In the genomic region with DNA sequence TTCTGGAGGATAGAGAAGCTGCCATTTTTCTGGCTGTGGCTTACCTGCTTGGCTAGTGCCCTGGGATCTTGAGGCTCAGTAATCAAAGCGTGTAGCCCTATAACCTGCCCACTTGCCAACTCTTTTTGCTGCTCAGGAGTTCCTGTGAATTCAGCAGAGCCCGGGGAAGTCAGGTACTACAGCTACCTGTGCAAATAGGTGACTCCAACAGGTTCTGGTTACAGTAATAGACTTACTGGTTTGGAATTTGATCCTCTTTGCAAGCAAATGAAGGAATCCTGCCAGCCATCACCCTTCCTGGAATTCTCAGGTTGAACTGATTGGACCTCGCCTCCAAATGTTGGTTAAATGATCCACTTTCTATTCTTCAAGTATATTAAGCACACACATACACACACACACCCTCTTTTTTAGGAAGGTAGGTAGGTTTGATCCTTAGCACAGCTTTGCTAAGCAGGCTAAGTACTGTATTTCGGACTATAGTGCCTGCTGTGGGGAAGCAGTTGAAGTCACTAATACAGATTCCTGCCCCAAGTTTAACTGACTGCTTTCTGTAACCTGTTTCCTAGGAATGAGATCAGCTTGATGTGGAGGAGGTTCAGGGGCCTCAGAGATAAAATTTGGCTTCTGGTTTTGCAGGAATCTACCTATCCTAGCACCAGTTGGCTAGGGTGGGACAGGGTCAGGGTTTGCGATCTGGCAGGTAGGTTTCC, we compare ENCODE assay signal across 14 cellular contexts. TPM values are rescaled to one million over a fixed set of nuclear protein-coding genes. Genes with fewer than 3 reads are reported as not detected.
DNase-seq lines count a peak whose midpoint lies in the region; ATAC-seq, FAIRE-seq and TF ChIP-seq lines count a peak whose summit lies in the region.
"Had no signal": no experiment of that assay in that cellular context is flagged by ENCODE, and none has a peak within 500 bp of the region (broad histone marks: within the 10 kb centered on the region; RNA-seq: fewer than 3 reads in every experiment).

No MANE protein-coding gene starts in this region.

- peak overlapping the region; percentile 35 for H3K27ac Mint-ChIP-seq in activated CD8-positive, alpha-beta memory T cell treated with anti-CD3 and anti-CD28 coated beads, Interleukin-2, amount 10 ng/mL, durations not matched to agents 7 days and 5 days
- H3K27ac Mint-ChIP-seq in astrocyte (ENCODE audit: unreplicated experiment): no peak overlapping the region
- H3K27ac Mint-ChIP-seq in progenitor cell of endocrine pancreas: no peak overlapping the region

- DNase-seq in activated CD8-positive, alpha-beta memory T cell treated with anti-CD3 and anti-CD28 coated beads, Interleukin-2, amount 10 ng/mL, durations not matched to agents 7 days and 5 days: no peak
- DNase-seq in activated CD8-positive, alpha-beta memory T cell treated with anti-CD3 and anti-CD28 coated beads, Interleukin-2, amount 50 U/mL, for 4 hours: no peak
- peak; percentile 33 for DNase-seq in NCI-H2196 treated with DMSO at 0.1 percent for 48 hours (lab: John Stamatoyannopoulos, UW; ENCODE audit: unreplicated experiment)
- no peak for DNase-seq in astrocyte (ENCODE audit: low read depth)
- DNase-seq in progenitor cell of endocrine pancreas (ENCODE audit: low spot score, unreplicated experiment): no peak
- no peak for DNase-seq in NCI-H82 (lab: John Stamatoyannopoulos, UW)
- no peak for DNase-seq in iPS-NIHi7 (ENCODE audit: extremely low spot score)
- DNase-seq: activated CD8-positive, alpha-beta memory T cell treated with anti-CD3 and anti-CD28 coated beads for 24 hours; colonic mucosa; NCI-H187 treated with DMSO at 0.1 percent for 48 hours; posterior cingulate gyrus; upper lobe of right lung had no signal

- peaks cover 7% of the 10 kb centered on the region for H4K20me1 ChIP-seq in astrocyte (ENCODE audit: insufficient read depth, low read length)

- H3K4me3 Mint-ChIP-seq in activated CD8-positive, alpha-beta memory T cell treated with anti-CD3 and anti-CD28 coated beads, Interleukin-2, amount 10 ng/mL, durations not matched to agents 7 days and 5 days: peak overlapping the region; percentile 90
- H3K4me3 Mint-ChIP-seq in astrocyte (ENCODE audit: unreplicated experiment) (no peak overlapping the region), progenitor cell of endocrine pancreas (ENCODE audit: low read depth) (peak overlapping the region; percentile 88)

- no peak for ATAC-seq in activated CD8-positive, alpha-beta memory T cell treated with anti-CD3 and anti-CD28 coated beads, Interleukin-2, amount 10 ng/mL, durations not matched to agents 7 days and 5 days
- no peak for ATAC-seq in HG03095 (IDR thresholded peaks at IDR 0.05; ENCODE audit: unreplicated experiment)
- ATAC-seq: upper lobe of right lung had no signal

- H3K36me3 ChIP-seq in astrocyte (ENCODE audit: insufficient read depth, low read length): no peaks in the 10 kb centered on the region
- H3K36me3 ChIP-seq: adrenal gland, colonic mucosa, upper lobe of right lung had no signal

- H3K27me3 Mint-ChIP-seq in activated CD8-positive, alpha-beta memory T cell treated with anti-CD3 and anti-CD28 coated beads, Interleukin-2, amount 10 ng/mL, durations not matched to agents 7 days and 5 days: no peaks in the 10 kb centered on the region
- H3K27me3 Mint-ChIP-seq in astrocyte (ENCODE audit: low read depth, unreplicated experiment) (no peaks in the 10 kb centered on the region), progenitor cell of endocrine pancreas (no peaks in the 10 kb centered on the region)

- no peak overlapping the region for H3K27ac ChIP-seq in astrocyte (ENCODE audit: low read depth, low read length)
- H3K27ac ChIP-seq: colonic mucosa, upper lobe of right lung had no signal

- H3K79me2 ChIP-seq in astrocyte (ENCODE audit: insufficient read depth, low read length): peaks cover 22% of the 10 kb centered on the region

- H3K4me2 ChIP-seq in astrocyte (ENCODE audit: low read length): no peak overlapping the region

- H3K4me1 Mint-ChIP-seq in activated CD8-positive, alpha-beta memory T cell treated with anti-CD3 and anti-CD28 coated beads, Interleukin-2, amount 10 ng/mL, durations not matched to agents 7 days and 5 days: peaks cover 24% of the 10 kb centered on the region
- H3K4me1 Mint-ChIP-seq in astrocyte (ENCODE audit: low read depth, unreplicated experiment) (peaks cover 7% of the 10 kb centered on the region), progenitor cell of endocrine pancreas (ENCODE audit: low read depth) (peaks cover 10% of the 10 kb centered on the region)

- H3K9me3 ChIP-seq in astrocyte (ENCODE audit: insufficient read depth, low read depth, low read length): no peaks in the 10 kb centered on the region
- H3K9me3 ChIP-seq: adrenal gland, colonic mucosa, upper lobe of right lung had no signal

- no peak overlapping the region for H3K4me3 ChIP-seq in astrocyte (ENCODE audit: insufficient read depth, low read depth, low read length)
- H3K4me3 ChIP-seq: adrenal gland, colonic mucosa, upper lobe of right lung had no signal

- H3K36me3 Mint-ChIP-seq in activated CD8-positive, alpha-beta memory T cell treated with anti-CD3 and anti-CD28 coated beads, Interleukin-2, amount 10 ng/mL, durations not matched to agents 7 days and 5 days: peaks cover 1% of the 10 kb centered on the region
- H3K36me3 Mint-ChIP-seq in astrocyte (ENCODE audit: low read depth, unreplicated experiment) (no peaks in the 10 kb centered on the region), progenitor cell of endocrine pancreas (ENCODE audit: insufficient read depth) (peaks cover 2% of the 10 kb centered on the region)

- peak overlapping the region; percentile 40 for H3K9ac ChIP-seq in astrocyte (ENCODE audit: low read length)

- TF ChIP-seq CTCF in astrocyte (IDR thresholded peaks at IDR 0.05; ENCODE audit: insufficient read depth, low read depth, low read length) (no peak), progenitor cell of endocrine pancreas (IDR thresholded peaks at IDR 0.05; ENCODE audit: unreplicated experiment) (no peak)

- H3K9me3 Mint-ChIP-seq in activated CD8-positive, alpha-beta memory T cell treated with anti-CD3 and anti-CD28 coated beads, Interleukin-2, amount 10 ng/mL, durations not matched to agents 7 days and 5 days (ENCODE audit: low read depth): no peaks in the 10 kb centered on the region
- H3K9me3 Mint-ChIP-seq in astrocyte (ENCODE audit: unreplicated experiment) (no peaks in the 10 kb centered on the region), progenitor cell of endocrine pancreas (ENCODE audit: low read depth) (no peaks in the 10 kb centered on the region)

- CTCF ChIA-PET in activated CD8-positive, alpha-beta memory T cell treated with anti-CD3 and anti-CD28 coated beads, Interleukin-2, amount 10 ng/mL, durations not matched to agents 7 days and 5 days (lab: Charles Lee): interaction anchor here (0.7 to 5.4 kb wide), 10 partner anchors 10 to 971 kb away, joined by 3 to 38 read pairs (median 4); a partner anchor contains a TSS

- peaks cover 12% of the 10 kb centered on the region for H3K4me1 ChIP-seq in astrocyte (ENCODE audit: insufficient read depth, low read length)

- H3K27me3 ChIP-seq in astrocyte (ENCODE audit: insufficient read depth, low read length): no peaks in the 10 kb centered on the region
- H3K27me3 ChIP-seq: adrenal gland, colonic mucosa, upper lobe of right lung had no signal

- no peak for FAIRE-seq in astrocyte (lab: Jason Lieb, UNC)

- H2AFZ ChIP-seq in astrocyte (ENCODE audit: low read depth, low read length): no peak overlapping the region

RNA-seq across cellular contexts. Expression of a gene that starts 2.3 kb away (rescaled TPM):
- total RNA-seq in activated CD8-positive, alpha-beta memory T cell treated with anti-CD3 and anti-CD28 coated beads, Interleukin-2, amount 10 ng/mL, durations not matched to agents 7 days and 5 days: 10 to 100 TPM; 36.3 to 36.7 TPM
- total RNA-seq in astrocyte: 7.3 and 7.5 TPM in 2 replicates
- 16.5 and 18.0 TPM in 2 replicates for total RNA-seq in progenitor cell of endocrine pancreas

RNA-seq across cellular contexts. Expression of a gene that starts 30.3 kb away (rescaled TPM):
- under 1 TPM; 0.61 to 0.94 TPM for total RNA-seq in activated CD8-positive, alpha-beta memory T cell treated with anti-CD3 and anti-CD28 coated beads, Interleukin-2, amount 10 ng/mL, durations not matched to agents 7 days and 5 days
- total RNA-seq in astrocyte (18.7 and 23.1 TPM in 2 replicates), progenitor cell of endocrine pancreas (55.9 and 58.0 TPM in 2 replicates)

Comparison
In these comparisons a context has a peak if more than half of its experiments do, and no peak if none do; other contexts are left out.
1. RNA of a gene that starts 30.3 kb away (total RNA-seq): 55.9 to 58.0 TPM in progenitor cell of endocrine pancreas and 18.7 to 23.1 TPM in astrocyte; 0.61 to 0.94 TPM in activated CD8-positive, alpha-beta memory T cell treated with anti-CD3 and anti-CD28 coated beads, Interleukin-2, amount 10 ng/mL, durations not matched to agents 7 days and 5 days; every median in the first group is over 10 times any median in the second.